19 cellular contexts compared by ENCODE assay signal in the genomic region with DNA sequence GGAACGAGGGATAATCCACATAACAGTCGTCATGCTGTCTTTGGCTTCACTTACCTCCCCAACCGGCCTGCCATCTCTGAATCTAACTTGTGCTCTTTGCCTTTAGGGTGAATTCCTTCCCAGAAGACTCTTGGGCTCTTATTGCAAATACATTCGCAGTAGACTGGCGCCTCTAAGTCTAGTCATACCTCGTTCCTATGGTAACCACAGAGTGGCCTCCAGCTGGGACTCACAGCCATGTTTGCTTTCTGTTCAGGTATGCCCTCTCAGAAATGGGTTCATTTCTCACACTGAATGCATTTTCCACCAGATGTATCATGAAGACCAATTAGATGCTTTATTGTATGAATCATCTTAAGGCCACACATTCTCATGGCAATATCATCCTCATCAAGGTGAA.
DNase-seq lines count a peak whose midpoint lies in the region; ATAC-seq and TF ChIP-seq lines count a peak whose summit lies in the region.
"Had no signal": no experiment of that assay in that cellular context is flagged by ENCODE, and none has a peak within 500 bp of the region (broad histone marks: within the 10 kb centered on the region; RNA-seq: fewer than 3 reads in every experiment).

No MANE protein-coding gene starts in this region.

- no peak overlapping the region for H2AFZ ChIP-seq in hepatocyte

- H3K79me2 ChIP-seq in hepatocyte = no peaks in the 10 kb centered on the region

- H3K27me3 ChIP-seq in hepatocyte = no peaks in the 10 kb centered on the region
- H3K27me3 ChIP-seq: tibial nerve had no signal

- H3K4me3 ChIP-seq in GM12865 (ENCODE audit: low read depth, low read length) (no peak overlapping the region), hepatocyte (no peak overlapping the region)
- H3K4me3 ChIP-seq: adrenal gland, tibial nerve had no signal

- WGBS in hepatocyte (ENCODE audit: low lambda C conversion rate, missing lambda C conversion rate) = 60% methylated on average over 6 of the region's 6 CpGs

- no peak overlapping the region for H3K27ac ChIP-seq in hepatocyte
- H3K27ac ChIP-seq: adrenal gland, HL-60, tibial nerve had no signal

- H3K36me3 ChIP-seq in hepatocyte (replicated peaks; ENCODE audit: insufficient read depth, low read depth) = no peaks in the 10 kb centered on the region
- H3K36me3 ChIP-seq: adrenal gland, tibial nerve had no signal

- no peaks in the 10 kb centered on the region for H4K20me1 ChIP-seq in hepatocyte (ENCODE audit: insufficient read depth, poor library complexity, severe bottlenecking)

- H3K4me2 ChIP-seq in hepatocyte = no peak overlapping the region

- TF ChIP-seq CTCF in GM12865 (IDR thresholded peaks at IDR 0.05; ENCODE audit: insufficient read depth, low read depth, low read length, missing control alignments) = no peak
- no peak for TF ChIP-seq CTCF in hepatocyte (IDR thresholded peaks at IDR 0.05; ENCODE audit: poor library complexity)

- no peaks in the 10 kb centered on the region for H3K9me2 ChIP-seq in hepatocyte (replicated peaks; ENCODE audit: insufficient read depth)

- ATAC-seq in GM21515 (IDR thresholded peaks at IDR 0.05; ENCODE audit: unreplicated experiment) = no peak
- no peak for ATAC-seq in GM19397 (IDR thresholded peaks at IDR 0.05; ENCODE audit: unreplicated experiment)
- ATAC-seq: stimulated activated naive CD8-positive, alpha-beta T cell treated with anti-CD3 and anti-CD28 coated beads, Interleukin-15, amount 100 ng/mL, for 72 hours had no signal

- DNase-seq in DMS153 treated with DMSO at 0.1 percent for 48 hours (lab: John Stamatoyannopoulos, UW; ENCODE audit: unreplicated experiment) (peak; percentile 57), GM12865 (ENCODE audit: low read depth) (peak; percentile 13), NCI-H69 (lab: John Stamatoyannopoulos, UW) (peak; percentile 89), hepatocyte (ENCODE audit: low spot score) (peak; percentile 52), NCI-H2107 treated with DMSO at 0.1 percent for 48 hours (lab: John Stamatoyannopoulos, UW; ENCODE audit: unreplicated experiment) (no peak)
- DNase-seq: activated CD4-positive, alpha-beta T cell treated with anti-CD3 and anti-CD28 coated beads, Interleukin-2, amount 50 U/mL, for 48 hours; activated gamma-delta T cell; adrenal gland; HFFc6; immature natural killer cell; NCI-H2107; NK-92 treated with Interleukin-12 subunit alpha and Interleukin-12 subunit beta, amount 100 ng/mL, for 24 hours; small intestine; stimulated activated CD4-positive, alpha-beta T cell treated with anti-CD3 and anti-CD28 coated beads, Interleukin-4, amount 100 ng/mL, for 4 hours; stimulated activated naive CD8-positive, alpha-beta T cell treated with anti-CD3 and anti-CD28 coated beads, Interleukin-15, amount 100 ng/mL, for 72 hours had no signal

- peaks cover 7% of the 10 kb centered on the region for H3K4me1 ChIP-seq in hepatocyte (ENCODE audit: insufficient read depth)
- H3K4me1 ChIP-seq: adrenal gland, tibial nerve had no signal

- H3K9me3 ChIP-seq in hepatocyte (ENCODE audit: low read depth) = no peaks in the 10 kb centered on the region
- H3K9me3 ChIP-seq: adrenal gland, tibial nerve had no signal
